ENCODE assay signal across 14 cellular contexts in genomic region chr1:27179373-27179772, GRCh38.
"Had no signal": no experiment of that assay in that cellular context is flagged by ENCODE, and none has a peak within 500 bp of the region (broad histone marks: within the 10 kb centered on the region; RNA-seq: fewer than 3 reads in every experiment).

No MANE protein-coding gene starts in this region.

- H3K9me3 ChIP-seq: adrenal gland had no signal

- FAIRE-seq: TTC549 had no signal

- H3K4me1 ChIP-seq: adrenal gland had no signal

- H3K4me3 Mint-ChIP-seq: activated CD4-positive, alpha-beta T cell treated with anti-CD3 and anti-CD28 coated beads, Interleukin-2, amount 10 ng/mL, durations not matched to agents 7 days and 5 days; activated naive CD4-positive, alpha-beta T cell treated with anti-CD3 and anti-CD28 coated beads, Interleukin-2, amount 10 ng/mL, durations not matched to agents 7 days and 5 days; dendritic cell treated with granulocyte-macrophage colony-stimulating factor and Interleukin-4, amounts not matched to agents 40 ng/mL and 50 ng/mL, for 4 days; endodermal cell; nephron progenitor cell; type B pancreatic cell had no signal

- H3K27ac ChIP-seq: adrenal gland had no signal

- H3K27ac Mint-ChIP-seq: activated CD4-positive, alpha-beta T cell treated with anti-CD3 and anti-CD28 coated beads, Interleukin-2, amount 10 ng/mL, durations not matched to agents 7 days and 5 days; activated naive CD4-positive, alpha-beta T cell treated with anti-CD3 and anti-CD28 coated beads, Interleukin-2, amount 10 ng/mL, durations not matched to agents 7 days and 5 days; activated T-helper 2 cell treated with anti-CD3 and anti-CD28 coated beads, Interferon-gamma antibody, Interleukin-2, Interleukin-4, amounts not matched to agents 10 μg/mL and 5 μg/mL and 100 μg/mL, durations not matched to agents 14 hours and 24 hours and 36 hours; dendritic cell treated with granulocyte-macrophage colony-stimulating factor and Interleukin-4, amounts not matched to agents 40 ng/mL and 50 ng/mL, for 4 days; endodermal cell; nephron progenitor cell; type B pancreatic cell had no signal

- DNase-seq: activated CD4-positive, alpha-beta T cell treated with anti-CD3 and anti-CD28 coated beads, Interleukin-2, amount 10 ng/mL, durations not matched to agents 7 days and 5 days; activated CD4-positive, CD25-positive, alpha-beta regulatory T cell; activated naive CD4-positive, alpha-beta T cell treated with anti-CD3 and anti-CD28 coated beads, Interleukin-2, amount 10 ng/mL, durations not matched to agents 7 days and 5 days; adrenal gland; endodermal cell; glutamatergic neuron; nephron progenitor cell; stimulated activated CD4-positive, alpha-beta T cell treated with anti-CD3 and anti-CD28 coated beads, Interleukin-2, amount 100 ng/mL, for 48 hours; stimulated activated naive CD4-positive, alpha-beta T cell treated with Interleukin-2 at 50 U/mL for 16 hours; T-helper 2 cell had no signal

- H3K36me3 ChIP-seq: adrenal gland had no signal

- H3K27me3 Mint-ChIP-seq: activated CD4-positive, alpha-beta T cell treated with anti-CD3 and anti-CD28 coated beads, Interleukin-2, amount 10 ng/mL, durations not matched to agents 7 days and 5 days; type B pancreatic cell had no signal

- H3K36me3 Mint-ChIP-seq: activated naive CD4-positive, alpha-beta T cell treated with anti-CD3 and anti-CD28 coated beads, Interleukin-2, amount 10 ng/mL, durations not matched to agents 7 days and 5 days; type B pancreatic cell had no signal

- H3K4me3 ChIP-seq: adrenal gland had no signal

- H3K9me3 Mint-ChIP-seq: type B pancreatic cell had no signal

- H3K27me3 ChIP-seq: adrenal gland had no signal

- H3K4me1 Mint-ChIP-seq: activated CD4-positive, alpha-beta T cell treated with anti-CD3 and anti-CD28 coated beads, Interleukin-2, amount 10 ng/mL, durations not matched to agents 7 days and 5 days; activated naive CD4-positive, alpha-beta T cell treated with anti-CD3 and anti-CD28 coated beads, Interleukin-2, amount 10 ng/mL, durations not matched to agents 7 days and 5 days; endodermal cell; nephron progenitor cell had no signal
